ENCODE assay signal across 17 cellular contexts in the genomic region with DNA sequence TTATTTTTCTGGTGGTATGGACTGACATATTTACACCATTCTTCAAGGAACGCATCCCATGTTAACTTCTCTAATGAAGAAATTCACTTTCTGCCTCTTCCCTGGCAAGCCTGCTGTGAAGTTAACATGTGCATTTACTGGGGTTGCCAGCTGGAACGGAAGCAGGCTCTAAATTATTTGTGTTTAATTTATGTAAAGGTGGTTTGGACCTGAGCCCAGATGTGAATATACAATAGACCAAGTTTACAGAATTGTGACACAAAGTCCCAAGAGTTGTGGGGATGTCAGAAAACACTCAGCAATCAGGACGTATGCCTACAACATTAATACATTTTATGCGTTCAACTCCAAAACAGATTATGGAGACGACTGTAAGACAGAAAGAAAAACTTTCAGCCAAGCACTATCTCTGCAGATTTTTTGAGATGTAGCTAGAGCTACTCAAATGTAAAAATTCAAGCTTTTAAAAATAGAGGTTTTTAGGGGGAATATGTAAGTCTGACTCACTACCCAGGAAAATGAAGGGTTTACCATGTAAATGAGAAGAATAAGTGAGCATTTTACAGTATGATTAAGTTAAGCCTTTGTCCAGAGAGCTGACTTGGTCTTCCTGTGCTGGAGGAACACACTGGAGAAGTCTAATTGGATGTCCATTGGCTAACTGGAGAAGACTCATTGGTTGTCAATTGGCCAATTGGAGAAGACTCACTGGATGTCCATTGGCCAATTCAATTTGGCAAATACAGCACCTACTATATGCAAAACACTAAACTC. TPM values are rescaled to one million over a fixed set of nuclear protein-coding genes. Genes with fewer than 3 reads are reported as not detected.
DNase-seq lines count a peak whose midpoint lies in the region; ATAC-seq and TF ChIP-seq lines count a peak whose summit lies in the region.
"Had no signal": no experiment of that assay in that cellular context is flagged by ENCODE, and none has a peak within 500 bp of the region (broad histone marks: within the 10 kb centered on the region; RNA-seq: fewer than 3 reads in every experiment).

No MANE protein-coding gene starts in this region.

- no peak overlapping the region for H3K27ac ChIP-seq in thyroid gland
- H3K27ac ChIP-seq in CD4-positive, alpha-beta T cell (ENCODE audit: low read depth, low read length), result no peak overlapping the region
- H3K27ac ChIP-seq: KMS-11, testis had no signal

- DNase-seq in DMS153 treated with DMSO at 0.1 percent for 48 hours (lab: John Stamatoyannopoulos, UW; ENCODE audit: unreplicated experiment), result peak; percentile 18
- peak; percentile 8 for DNase-seq in M059J (ENCODE audit: low read depth)
- peak; percentile 55 for DNase-seq in astrocyte of the cerebellum (ENCODE audit: low read depth)
- DNase-seq in lung microvascular endothelial cell (ENCODE audit: low read depth in 2 of 2), result peak; percentile 76 to 83
- DNase-seq in natural killer cell, result no peak
- DNase-seq in 8988T, result no peak
- DNase-seq in thyroid gland, result no peak
- no peak for DNase-seq in CD4-positive, alpha-beta T cell
- DNase-seq: CD8-positive, alpha-beta memory T cell; foreskin melanocyte; NCI-H524; SIG-M5; testis had no signal

- H3K27me3 ChIP-seq in thyroid gland, result no peaks in the 10 kb centered on the region
- H3K27me3 ChIP-seq in CD4-positive, alpha-beta T cell (ENCODE audit: control insufficient read depth, insufficient read depth, low read length), result no peaks in the 10 kb centered on the region
- H3K27me3 ChIP-seq: testis had no signal

- H3K9me3 Mint-ChIP-seq in natural killer cell, result no peaks in the 10 kb centered on the region
- no peaks in the 10 kb centered on the region for H3K9me3 Mint-ChIP-seq in CD4-positive, alpha-beta T cell
- H3K9me3 Mint-ChIP-seq: activated naive CD4-positive, alpha-beta T cell treated with anti-CD3 and anti-CD28 coated beads, Interleukin-2, amount 50 U/mL, for 24 hours had no signal

- in situ Hi-C loops in astrocyte of the cerebellum (cut with HindIII; ENCODE audit: low sequenced_read_pairs), result loop anchor here (5.0 kb wide), 1 partner anchor 33 kb away; no protein-coding TSS in a partner anchor

- CTCF ChIA-PET in CD4-positive, alpha-beta T cell (lab: Charles Lee), result no interaction called here

- H3K36me3 ChIP-seq in thyroid gland, result no peaks in the 10 kb centered on the region

- no peak for ATAC-seq in natural killer cell
- ATAC-seq in CD4-positive, alpha-beta T cell (ENCODE audit: poor library complexity), result no peak

- no peaks in the 10 kb centered on the region for H3K4me1 Mint-ChIP-seq in natural killer cell
- no peaks in the 10 kb centered on the region for H3K4me1 Mint-ChIP-seq in CD4-positive, alpha-beta T cell (ENCODE audit: low read depth)
- H3K4me1 Mint-ChIP-seq: activated naive CD4-positive, alpha-beta T cell treated with anti-CD3 and anti-CD28 coated beads, Interleukin-2, amount 50 U/mL, for 24 hours; CD8-positive, alpha-beta memory T cell had no signal

- TF ChIP-seq CTCF in astrocyte of the cerebellum (IDR thresholded peaks at IDR 0.05; ENCODE audit: low read depth, low read length, missing control alignments), result no peak
- TF ChIP-seq CTCF in natural killer cell (IDR thresholded peaks at IDR 0.05), result no peak
- no peak for TF ChIP-seq CTCF in thyroid gland (IDR thresholded peaks at IDR 0.05)
- TF ChIP-seq CTCF in CD4-positive, alpha-beta T cell (IDR thresholded peaks at IDR 0.05), result no peak

- H3K27ac Mint-ChIP-seq in natural killer cell, result no peak overlapping the region
- H3K27ac Mint-ChIP-seq in CD4-positive, alpha-beta T cell, result no peak overlapping the region
- H3K27ac Mint-ChIP-seq: activated naive CD4-positive, alpha-beta T cell treated with anti-CD3 and anti-CD28 coated beads, Interleukin-2, amount 50 U/mL, for 24 hours; CD8-positive, alpha-beta memory T cell had no signal

- peaks cover 12 to 17% of the 10 kb centered on the region in 2 donors for H3K27me3 Mint-ChIP-seq in natural killer cell (ENCODE audit: low read depth in 2 of 2)
- H3K27me3 Mint-ChIP-seq in CD4-positive, alpha-beta T cell, result peaks cover 18% of the 10 kb centered on the region
- H3K27me3 Mint-ChIP-seq: activated naive CD4-positive, alpha-beta T cell treated with anti-CD3 and anti-CD28 coated beads, Interleukin-2, amount 50 U/mL, for 24 hours had no signal

- peaks cover 0 to 23% of the 10 kb centered on the region in 2 donors for H3K4me1 ChIP-seq in thyroid gland

- H3K4me3 Mint-ChIP-seq in natural killer cell, result no peak overlapping the region
- H3K4me3 Mint-ChIP-seq in CD4-positive, alpha-beta T cell, result no peak overlapping the region
- H3K4me3 Mint-ChIP-seq: activated naive CD4-positive, alpha-beta T cell treated with anti-CD3 and anti-CD28 coated beads, Interleukin-2, amount 50 U/mL, for 24 hours; CD8-positive, alpha-beta memory T cell; neural crest cell had no signal

- H3K9me3 ChIP-seq in thyroid gland, result no peaks in the 10 kb centered on the region
- no peaks in the 10 kb centered on the region for H3K9me3 ChIP-seq in CD4-positive, alpha-beta T cell (ENCODE audit: control insufficient read depth, low read length)
- H3K9me3 ChIP-seq: testis had no signal

- POLR2A ChIA-PET in CD4-positive, alpha-beta T cell (lab: Charles Lee), result no interaction called here

- intact Hi-C loops in natural killer cell (cut with micrococcal nuclease), result no loop called here
- intact Hi-C loops in thyroid gland (cut with DNase I), result no loop called here
- intact Hi-C loops in CD4-positive, alpha-beta T cell (cut with DNase I, micrococcal nuclease), result no loop called here

- H3K36me3 Mint-ChIP-seq in natural killer cell, result no peaks in the 10 kb centered on the region
- H3K36me3 Mint-ChIP-seq in CD4-positive, alpha-beta T cell (ENCODE audit: low read depth), result no peaks in the 10 kb centered on the region
- H3K36me3 Mint-ChIP-seq: activated naive CD4-positive, alpha-beta T cell treated with anti-CD3 and anti-CD28 coated beads, Interleukin-2, amount 50 U/mL, for 24 hours; CD8-positive, alpha-beta memory T cell had no signal

- no peak for TF ChIP-seq POLR2A in thyroid gland (IDR thresholded peaks at IDR 0.05)

- H3K4me3 ChIP-seq in astrocyte of the cerebellum (ENCODE audit: low read depth, low read length) (no peak overlapping the region), thyroid gland (replicated peaks in 1 of 3) (no peak overlapping the region)
- H3K4me3 ChIP-seq: skin epidermis, testis had no signal

- 71 to 74% methylated on average over 5 of the region's 5 CpGs for WGBS in thyroid gland, 2 donors

RNA-seq across cellular contexts. Expression of a gene that starts 19.5 kb away (rescaled TPM):
- 73.1 and 106 TPM in 2 replicates for total RNA-seq in M059J (2014; rRNA removed; shearing (Covaris generic))
- total RNA-seq in lung microvascular endothelial cell (6.5 and 64.1 TPM in 2 replicates), natural killer cell (1 to 10 TPM in 1 of 3 donors, under 1 TPM in 1, not detected in 1; 0.16 to 1.5 TPM), thyroid gland (100 to 1,000 TPM in 1 of 4 donors, 10 to 100 TPM in 3; 40.4 to 123 (median 58.3) TPM)
- total RNA-seq in CD4-positive, alpha-beta T cell, result under 1 TPM in 1 of 2 experiments, not detected in 1; 0.06 TPM

Comparison
In these comparisons a context has a peak if more than half of its experiments do, and no peak if none do; other contexts are left out.
1. DNase-seq: peak in DMS153 treated with DMSO at 0.1 percent for 48 hours (single experiment), M059J (single experiment), astrocyte of the cerebellum (single experiment) and lung microvascular endothelial cell (2 of 2); none in natural killer cell (single experiment), 8988T (single experiment), thyroid gland (0 of 2) and CD4-positive, alpha-beta T cell (0 of 10).